In the genomic region with DNA sequence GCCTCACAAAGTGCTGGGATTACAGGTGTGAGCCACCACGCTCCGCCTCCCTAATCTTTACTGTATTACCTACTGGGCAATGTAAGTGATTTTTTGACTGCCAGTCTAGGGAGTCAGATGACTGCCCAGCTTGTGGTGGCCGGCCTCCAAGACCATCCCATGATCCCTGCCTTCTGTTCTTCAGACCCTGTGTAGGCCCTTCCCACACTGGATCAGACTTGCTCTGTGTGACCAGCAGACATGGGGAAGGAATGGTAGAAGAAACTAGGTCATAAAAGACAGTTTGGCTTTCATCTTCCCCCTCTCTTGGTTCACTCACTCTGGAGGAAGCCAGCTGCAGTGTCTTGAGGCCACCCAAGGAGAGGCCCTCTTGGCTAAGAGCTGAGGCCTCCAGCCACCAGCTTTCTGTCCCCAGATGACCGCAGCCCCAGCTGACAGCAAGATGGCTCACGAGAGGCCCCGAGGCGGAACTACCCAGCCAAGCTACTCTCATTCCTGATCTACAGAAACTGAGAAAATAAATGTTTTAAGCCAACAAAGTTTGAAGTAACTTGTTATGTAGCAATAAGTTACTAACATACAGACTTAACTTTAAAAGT, we compare ENCODE assay signal across 2 cellular contexts.
TF ChIP-seq lines count a peak whose summit lies in the region.

No MANE protein-coding gene starts in this region.

TF ChIP-seq in IMR-90, 13 proteins besides CTCF, POLR2A, EP300 and RAD21 (continued from another document):
- TF ChIP-seq, protein P1, sequence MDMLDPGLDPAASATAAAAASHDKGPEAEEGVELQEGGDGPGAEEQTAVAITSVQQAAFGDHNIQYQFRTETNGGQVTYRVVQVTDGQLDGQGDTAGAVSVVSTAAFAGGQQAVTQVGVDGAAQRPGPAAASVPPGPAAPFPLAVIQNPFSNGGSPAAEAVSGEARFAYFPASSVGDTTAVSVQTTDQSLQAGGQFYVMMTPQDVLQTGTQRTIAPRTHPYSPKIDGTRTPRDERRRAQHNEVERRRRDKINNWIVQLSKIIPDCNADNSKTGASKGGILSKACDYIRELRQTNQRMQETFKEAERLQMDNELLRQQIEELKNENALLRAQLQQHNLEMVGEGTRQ (IDR thresholded peaks at IDR 0.05; ENCODE audit: low read depth, low read length), result no peak
- no peak for TF ChIP-seq MAZ (IDR thresholded peaks at IDR 0.05; ENCODE audit: borderline replicate concordance, low read depth, low read length)
- TF ChIP-seq CHD1 (IDR thresholded peaks at IDR 0.05; ENCODE audit: low read depth, low read length), result no peak
- no peak for TF ChIP-seq MAFK (IDR thresholded peaks at IDR 0.05; ENCODE audit: low read depth, low read length)
- TF ChIP-seq RCOR1 (IDR thresholded peaks at IDR 0.05; ENCODE audit: insufficient replicate concordance, low read length), result no peak
- TF ChIP-seq, protein P2, sequence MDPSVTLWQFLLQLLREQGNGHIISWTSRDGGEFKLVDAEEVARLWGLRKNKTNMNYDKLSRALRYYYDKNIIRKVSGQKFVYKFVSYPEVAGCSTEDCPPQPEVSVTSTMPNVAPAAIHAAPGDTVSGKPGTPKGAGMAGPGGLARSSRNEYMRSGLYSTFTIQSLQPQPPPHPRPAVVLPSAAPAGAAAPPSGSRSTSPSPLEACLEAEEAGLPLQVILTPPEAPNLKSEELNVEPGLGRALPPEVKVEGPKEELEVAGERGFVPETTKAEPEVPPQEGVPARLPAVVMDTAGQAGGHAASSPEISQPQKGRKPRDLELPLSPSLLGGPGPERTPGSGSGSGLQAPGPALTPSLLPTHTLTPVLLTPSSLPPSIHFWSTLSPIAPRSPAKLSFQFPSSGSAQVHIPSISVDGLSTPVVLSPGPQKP (IDR thresholded peaks at IDR 0.05; ENCODE audit: borderline replicate concordance, low read depth, low read length), result no peak
- TF ChIP-seq FOS (IDR thresholded peaks at IDR 0.05; ENCODE audit: low read depth, low read length), result no peak
- TF ChIP-seq NFE2L2 (IDR thresholded peaks at IDR 0.05; ENCODE audit: low read depth, low read length), result no peak
- no peak for TF ChIP-seq SMC3 (IDR thresholded peaks at IDR 0.05; ENCODE audit: low read depth, low read length)
- no peak for TF ChIP-seq RFX5 (IDR thresholded peaks at IDR 0.05; ENCODE audit: low read depth, low read length)
- TF ChIP-seq CEBPB (IDR thresholded peaks at IDR 0.05; ENCODE audit: low read depth, low read length), result no peak
TF ChIP-seq in IMR-90: peak in this region for 0.

TF ChIP-seq in GM12891, 5 proteins besides CTCF, POLR2A, EP300 and RAD21 (continued from another document):
- TF ChIP-seq TAF1 (IDR thresholded peaks at IDR 0.05; ENCODE audit: low read depth, low read length) (no peak), PAX5 (IDR thresholded peaks at IDR 0.05; ENCODE audit: insufficient read depth, low read length, severe bottlenecking) (no peak)
TF ChIP-seq in GM12891: peak in this region for 0.
